In genomic region chr9:94057918-94058317, GRCh38 we compare ENCODE assay signal across 26 cellular contexts.
"Had no signal": no experiment of that assay in that cellular context is flagged by ENCODE, and none has a peak within 500 bp of the region (broad histone marks: within the 10 kb centered on the region; RNA-seq: fewer than 3 reads in every experiment).

No MANE protein-coding gene starts in this region.

- H3K27me3 ChIP-seq: esophagus squamous epithelium, heart right ventricle, ovary, thyroid gland, vagina had no signal

- FAIRE-seq: endometrium, keratinocyte had no signal

- H3K36me3 ChIP-seq: lower lobe of right lung, ovary, thyroid gland, vagina had no signal

- DNase-seq: cortex of kidney; effector memory CD8-positive, alpha-beta T cell; erythroblast; esophagus squamous epithelium; foreskin melanocyte; glutamatergic neuron; heart right ventricle; left ventricle myocardium superior; lower lobe of right lung; naive thymus-derived CD8-positive, alpha-beta T cell; nephron progenitor cell; nucleus accumbens; ovary; stimulated activated CD4-positive, alpha-beta T cell treated with anti-CD3 and anti-CD28 coated beads, Interleukin-12 subunit alpha, Interleukin-12 subunit beta, amount 100 ng/mL, for 4 hours; stimulated activated CD4-positive, alpha-beta T cell treated with anti-CD3 and anti-CD28 coated beads, Interleukin-1b, Interleukin-23, amount 100 ng/mL, for 48 hours; stimulated activated CD4-positive, alpha-beta T cell treated with anti-CD3 and anti-CD28 coated beads, Interleukin-4, amount 100 ng/mL, for 1 hour; stimulated activated CD8-positive, alpha-beta memory T cell treated with anti-CD3 and anti-CD28 coated beads, Interleukin-4, amount 100 ng/mL, for 48 hours; stimulated activated naive CD4-positive, alpha-beta T cell; stimulated activated naive CD8-positive, alpha-beta T cell treated with anti-CD3 and anti-CD28 coated beads, Interleukin-15, amount 100 ng/mL, for 72 hours; thyroid gland; trophoblast cell had no signal

- H3K4me1 ChIP-seq: lower lobe of right lung, thyroid gland had no signal

- H3K4me3 ChIP-seq: esophagus squamous epithelium, heart right ventricle, lower lobe of right lung, ovary, smooth muscle cell, thyroid gland, vagina had no signal

- H3K4me2 ChIP-seq: smooth muscle cell had no signal

- H3K27ac ChIP-seq: esophagus squamous epithelium, lower lobe of right lung, ovary, thyroid gland, vagina had no signal

- ATAC-seq: effector memory CD8-positive, alpha-beta T cell; heart right ventricle; left ventricle myocardium superior; lower lobe of right lung; naive thymus-derived CD8-positive, alpha-beta T cell; sciatic nerve; stimulated activated naive CD8-positive, alpha-beta T cell treated with anti-CD3 and anti-CD28 coated beads, Interleukin-15, amount 100 ng/mL, for 72 hours had no signal

- H3K9me3 ChIP-seq: ovary, thyroid gland had no signal
